8 cellular contexts compared by ENCODE assay signal in genomic region chr19:36141039-36141914, GRCh38. TPM values are rescaled to one million over a fixed set of nuclear protein-coding genes. Genes with fewer than 3 reads are reported as not detected.
DNase-seq lines count a peak whose midpoint lies in the region; ATAC-seq and TF ChIP-seq lines count a peak whose summit lies in the region.

No MANE protein-coding gene starts in this region.

- H3K9ac ChIP-seq in Karpas-422 (ENCODE audit: low read length), result peak overlapping the region; percentile 88
- no peak overlapping the region for H3K9ac ChIP-seq in fibroblast of lung (ENCODE audit: insufficient read depth, low read length)

- H3K4me3 Mint-ChIP-seq in CD14-positive monocyte, result peak overlapping the region; percentile 98 to 99
- peak overlapping the region; percentile 97 for H3K4me3 Mint-ChIP-seq in activated T-helper 1 cell treated with anti-CD3 and anti-CD28 coated beads, Interleukin-12 subunit alpha, Interleukin-12 subunit beta, Interleukin-2, Interleukin-4 antibody, amounts not matched to agents 30 ng/mL and 10 ng/mL and 1 ng/mL, durations not matched to agents 14 hours and 24 hours and 36 hours
- H3K4me3 Mint-ChIP-seq in naive B cell, result peak overlapping the region; percentile 89 to 99 (median 96)

- H3K4me1 Mint-ChIP-seq in CD14-positive monocyte, result peaks cover 26% of the 10 kb centered on the region
- H3K4me1 Mint-ChIP-seq in activated T-helper 1 cell treated with anti-CD3 and anti-CD28 coated beads, Interleukin-12 subunit alpha, Interleukin-12 subunit beta, Interleukin-2, Interleukin-4 antibody, amounts not matched to agents 30 ng/mL and 10 ng/mL and 1 ng/mL, durations not matched to agents 14 hours and 24 hours and 36 hours (ENCODE audit: low read depth), result peaks cover 20% of the 10 kb centered on the region
- peaks cover 10 to 18% (median 15%) of the 10 kb centered on the region in 3 donors for H3K4me1 Mint-ChIP-seq in naive B cell

- peaks cover 0 to 5% (median 3%) of the 10 kb centered on the region in 3 donors for H3K27me3 Mint-ChIP-seq in CD14-positive monocyte (ENCODE audit: low read depth in 3 of 3)
- H3K27me3 Mint-ChIP-seq in activated T-helper 1 cell treated with anti-CD3 and anti-CD28 coated beads, Interleukin-12 subunit alpha, Interleukin-12 subunit beta, Interleukin-2, Interleukin-4 antibody, amounts not matched to agents 30 ng/mL and 10 ng/mL and 1 ng/mL, durations not matched to agents 14 hours and 24 hours and 36 hours (ENCODE audit: insufficient read depth), result no peaks in the 10 kb centered on the region
- H3K27me3 Mint-ChIP-seq in naive B cell, result no peaks in the 10 kb centered on the region

- H3K27ac Mint-ChIP-seq in CD14-positive monocyte, result peak overlapping the region; percentile 85 to 98 (median 93)
- peak overlapping the region; percentile 99 for H3K27ac Mint-ChIP-seq in activated T-helper 1 cell treated with anti-CD3 and anti-CD28 coated beads, Interleukin-12 subunit alpha, Interleukin-12 subunit beta, Interleukin-2, Interleukin-4 antibody, amounts not matched to agents 30 ng/mL and 10 ng/mL and 1 ng/mL, durations not matched to agents 14 hours and 24 hours and 36 hours
- peak overlapping the region; percentile 85 to 96 (median 92) for H3K27ac Mint-ChIP-seq in naive B cell

- intact Hi-C loops in CD14-positive monocyte (cut with micrococcal nuclease), result loop anchor here in 1 of 2 donors (2.0 to 10.0 kb wide), 3 partner anchors 14 to 396 kb away; partner anchors contain the start of genes IGFLR1, LIN37, POLR2I and PSENEN
- intact Hi-C loops in activated T-helper 1 cell treated with anti-CD3 and anti-CD28 coated beads, Interleukin-12 subunit alpha, Interleukin-12 subunit beta, Interleukin-2, Interleukin-4 antibody, amounts not matched to agents 30 ng/mL and 10 ng/mL and 1 ng/mL, durations not matched to agents 14 hours and 24 hours and 36 hours (cut with micrococcal nuclease), result loop anchor here (1.0 kb wide), 5 partner anchors 9 to 87 kb away; partner anchors contain the start of genes TBCB, THAP8, WDR62 and ZNF565

- peak; percentile 65 to 71 for ATAC-seq in naive B cell (ENCODE audit: low read depth in 2 of 2)

- peaks cover 41 to 43% of the 10 kb centered on the region in 2 donors for H3K36me3 Mint-ChIP-seq in CD14-positive monocyte
- peaks cover 25% of the 10 kb centered on the region for H3K36me3 Mint-ChIP-seq in activated T-helper 1 cell treated with anti-CD3 and anti-CD28 coated beads, Interleukin-12 subunit alpha, Interleukin-12 subunit beta, Interleukin-2, Interleukin-4 antibody, amounts not matched to agents 30 ng/mL and 10 ng/mL and 1 ng/mL, durations not matched to agents 14 hours and 24 hours and 36 hours (ENCODE audit: low read depth)
- peaks cover 8 to 21% of the 10 kb centered on the region in 2 donors for H3K36me3 Mint-ChIP-seq in naive B cell

- no peaks in the 10 kb centered on the region for H3K9me2 ChIP-seq in Karpas-422 (replicated peaks; ENCODE audit: insufficient read depth, low read length)

- H3K4me3 ChIP-seq in Karpas-422 (ENCODE audit: low read length), result peak overlapping the region; percentile 95
- H3K4me3 ChIP-seq in fibroblast of lung (replicated peaks in 1 of 4; ENCODE audit: control extremely low read depth in 1 of 4, insufficient read depth in 1 of 4, low read depth in 3 of 4, low read length in 4 of 4), result peak overlapping the region; percentile 89 to 100 (median 97)

- H3K36me3 ChIP-seq in Karpas-422 (ENCODE audit: insufficient read depth, low read length) (peaks cover 13% of the 10 kb centered on the region; the same call in 1 of the 2 replicates), fibroblast of lung (ENCODE audit: control insufficient read depth, insufficient read depth, low read length) (peaks cover 27% of the 10 kb centered on the region)

- peak overlapping the region; percentile 100 for H3K4me2 ChIP-seq in Karpas-422 (ENCODE audit: low read depth, low read length, poor library complexity, severe bottlenecking)
- peak overlapping the region; percentile 69 for H3K4me2 ChIP-seq in fibroblast of lung (ENCODE audit: extremely low read depth, insufficient read depth, low read length)

- no peak overlapping the region for H3K27ac ChIP-seq in Karpas-422 (ENCODE audit: low read length)
- no peak overlapping the region for H3K27ac ChIP-seq in fibroblast of lung (ENCODE audit: insufficient read depth, low read length)

- H3K9me3 ChIP-seq in Karpas-422 (ENCODE audit: low read length) (no peaks in the 10 kb centered on the region), fibroblast of lung (ENCODE audit: control insufficient read depth, insufficient read depth, low read depth, low read length) (no peaks in the 10 kb centered on the region)

- DNase-seq in CD14-positive monocyte (ENCODE audit: low spot score), result peak; percentile 85
- DNase-seq in GM20000 (ENCODE audit: low spot score), result peak; percentile 96
- peak; percentile 94 for DNase-seq in Karpas-422
- DNase-seq in RKO (ENCODE audit: low spot score), result peak; percentile 75
- peak; percentile 85 for DNase-seq in activated T-helper 1 cell treated with anti-CD3 and anti-CD28 coated beads, Interleukin-12 subunit alpha, Interleukin-12 subunit beta, Interleukin-2, Interleukin-4 antibody, amounts not matched to agents 30 ng/mL and 10 ng/mL and 1 ng/mL, durations not matched to agents 14 hours and 24 hours and 36 hours (ENCODE audit: low spot score)
- peak; percentile 71 to 80 for DNase-seq in fibroblast of lung (ENCODE audit: low read depth in 2 of 2)
- peak; percentile 85 for DNase-seq in naive B cell
- DNase-seq in stimulated activated CD8-positive, alpha-beta memory T cell treated with anti-CD3 and anti-CD28 coated beads, Interleukin-7, amount 100 ng/mL, for 4 hours (ENCODE audit: low read depth in 2 of 2), result peak; percentile 79 to 89

- peaks cover 0 to 4% (median 0%) of the 10 kb centered on the region in 7 donors for H3K9me3 Mint-ChIP-seq in CD14-positive monocyte
- no peaks in the 10 kb centered on the region for H3K9me3 Mint-ChIP-seq in activated T-helper 1 cell treated with anti-CD3 and anti-CD28 coated beads, Interleukin-12 subunit alpha, Interleukin-12 subunit beta, Interleukin-2, Interleukin-4 antibody, amounts not matched to agents 30 ng/mL and 10 ng/mL and 1 ng/mL, durations not matched to agents 14 hours and 24 hours and 36 hours
- peaks cover 0 to 5% (median 0%) of the 10 kb centered on the region in 7 donors for H3K9me3 Mint-ChIP-seq in naive B cell

- H3K27me3 ChIP-seq in Karpas-422 (ENCODE audit: low read length), result no peaks in the 10 kb centered on the region
- H3K27me3 ChIP-seq in fibroblast of lung (ENCODE audit: control insufficient read depth, insufficient read depth, low read length), result no peaks in the 10 kb centered on the region

- H4K20me1 ChIP-seq in Karpas-422 (ENCODE audit: insufficient read depth, low read depth, low read length) (0 out of 2 replicates have a peak, but pooled peaks cover 3% of the 10 kb centered on the region), fibroblast of lung (ENCODE audit: control insufficient read depth, extremely low read depth, insufficient read depth, low read length) (no peaks in the 10 kb centered on the region)

- H3K79me2 ChIP-seq in Karpas-422 (ENCODE audit: low read length), result peaks cover 19% of the 10 kb centered on the region
- peaks cover 29% of the 10 kb centered on the region for H3K79me2 ChIP-seq in fibroblast of lung (ENCODE audit: control insufficient read depth, insufficient read depth, low read length)

- TF ChIP-seq CTCF in CD14-positive monocyte (IDR thresholded peaks at IDR 0.05) (no peak), GM20000 (IDR thresholded peaks at IDR 0.05; ENCODE audit: extremely low read depth, missing control alignments) (no peak), fibroblast of lung (conservative IDR thresholded peaks at IDR 0.05 in 1 of 2, IDR thresholded peaks at IDR 0.05 in 1 of 2; ENCODE audit: low read depth in 1 of 2, low read length in 2 of 2) (no peak)

- H2AFZ ChIP-seq in Karpas-422 (ENCODE audit: low read length) (no peak overlapping the region), fibroblast of lung (ENCODE audit: low read length) (no peak overlapping the region)

- H3K4me1 ChIP-seq in Karpas-422 (ENCODE audit: low read length) (peaks cover 14% of the 10 kb centered on the region), fibroblast of lung (ENCODE audit: control insufficient read depth, extremely low read depth, insufficient read depth, low read length) (peaks cover 9% of the 10 kb centered on the region)

RNA-seq across cellular contexts. Expression of gene CAPNS1, which starts 1.4 kb away (rescaled TPM):
- polyA plus RNA-seq in CD14-positive monocyte (100 to 1,000 TPM; 239 to 282 TPM), fibroblast of lung (1,189 and 1,351 TPM in 2 replicates), naive B cell (ENCODE audit: low read depth in 6 of 6) (100 to 1,000 TPM in 5 of 6 donors, 10 to 100 TPM in 1; 93.5 to 156 (median 111) TPM)
- 121 and 180 TPM in 2 replicates for total RNA-seq in Karpas-422 (2014; rRNA removed; shearing (Covaris generic); ENCODE audit: low replicate concordance)
- 326 and 335 TPM in 2 replicates for total RNA-seq in activated T-helper 1 cell treated with anti-CD3 and anti-CD28 coated beads, Interleukin-12 subunit alpha, Interleukin-12 subunit beta, Interleukin-2, Interleukin-4 antibody, amounts not matched to agents 30 ng/mL and 10 ng/mL and 1 ng/mL, durations not matched to agents 14 hours and 24 hours and 36 hours
- total RNA-seq in fibroblast of lung, result 263 and 466 TPM in 2 replicates
- 1,467 and 1,660 TPM in 2 replicates for polyA plus RNA-seq in fibroblast of lung (2012)
- 2,032 and 2,619 TPM in 2 replicates for polyA minus RNA-seq in fibroblast of lung (ENCODE audit: low replicate concordance)

RNA-seq across cellular contexts. Expression of gene COX7A1, which starts 11.0 kb away (rescaled TPM):
- polyA plus RNA-seq in CD14-positive monocyte, result not detected
- total RNA-seq in Karpas-422 (2014; rRNA removed; shearing (Covaris generic); ENCODE audit: low replicate concordance), result not detected in 2 replicates
- total RNA-seq in activated T-helper 1 cell treated with anti-CD3 and anti-CD28 coated beads, Interleukin-12 subunit alpha, Interleukin-12 subunit beta, Interleukin-2, Interleukin-4 antibody, amounts not matched to agents 30 ng/mL and 10 ng/mL and 1 ng/mL, durations not matched to agents 14 hours and 24 hours and 36 hours, result not detected in 2 replicates
- total RNA-seq in fibroblast of lung, result 30.0 and 77.9 TPM in 2 replicates
- 17.8 and 42.5 TPM in 2 replicates for polyA plus RNA-seq in fibroblast of lung
- polyA plus RNA-seq in fibroblast of lung (2012), result 95.1 and 195 TPM in 2 replicates
- 39.9 and 46.1 TPM in 2 replicates for polyA minus RNA-seq in fibroblast of lung (ENCODE audit: low replicate concordance)
- not detected for polyA plus RNA-seq in naive B cell (ENCODE audit: low read depth in 6 of 6)

RNA-seq across cellular contexts. Expression of gene TBCB, which starts 26.0 kb away (rescaled TPM):
- polyA plus RNA-seq in CD14-positive monocyte (100 to 1,000 TPM; 178 to 233 TPM), fibroblast of lung (194 and 217 TPM in 2 replicates), naive B cell (ENCODE audit: low read depth in 6 of 6) (100 to 1,000 TPM; 142 to 230 (median 163) TPM)
- 200 and 242 TPM in 2 replicates for total RNA-seq in Karpas-422 (2014; rRNA removed; shearing (Covaris generic); ENCODE audit: low replicate concordance)
- 127 and 143 TPM in 2 replicates for total RNA-seq in activated T-helper 1 cell treated with anti-CD3 and anti-CD28 coated beads, Interleukin-12 subunit alpha, Interleukin-12 subunit beta, Interleukin-2, Interleukin-4 antibody, amounts not matched to agents 30 ng/mL and 10 ng/mL and 1 ng/mL, durations not matched to agents 14 hours and 24 hours and 36 hours
- total RNA-seq in fibroblast of lung, result 173 and 249 TPM in 2 replicates
- 315 and 356 TPM in 2 replicates for polyA plus RNA-seq in fibroblast of lung (2012)
- 271 and 408 TPM in 2 replicates for polyA minus RNA-seq in fibroblast of lung (ENCODE audit: low replicate concordance)

RNA-seq across cellular contexts. Expression of gene POLR2I, which starts 26.6 kb away (rescaled TPM):
- 10 to 100 TPM; 57.9 to 73.9 TPM for polyA plus RNA-seq in CD14-positive monocyte
- total RNA-seq in Karpas-422 (2014; rRNA removed; shearing (Covaris generic); ENCODE audit: low replicate concordance), result 175 and 322 TPM in 2 replicates
- total RNA-seq in activated T-helper 1 cell treated with anti-CD3 and anti-CD28 coated beads, Interleukin-12 subunit alpha, Interleukin-12 subunit beta, Interleukin-2, Interleukin-4 antibody, amounts not matched to agents 30 ng/mL and 10 ng/mL and 1 ng/mL, durations not matched to agents 14 hours and 24 hours and 36 hours, result 76.3 and 92.4 TPM in 2 replicates
- total RNA-seq in fibroblast of lung, result 96.8 and 97.6 TPM in 2 replicates
- 36.1 and 58.4 TPM in 2 replicates for polyA plus RNA-seq in fibroblast of lung
- 119 and 175 TPM in 2 replicates for polyA plus RNA-seq in fibroblast of lung (2012)
- 122 and 170 TPM in 2 replicates for polyA minus RNA-seq in fibroblast of lung (ENCODE audit: low replicate concordance)
- 100 to 1,000 TPM; 112 to 139 (median 126) TPM for polyA plus RNA-seq in naive B cell (ENCODE audit: low read depth in 6 of 6)

RNA-seq across cellular contexts. Expression of gene OVOL3, which starts 30.3 kb away (rescaled TPM):
- polyA plus RNA-seq in CD14-positive monocyte, result not detected
- 1.6 and 3.1 TPM in 2 replicates for total RNA-seq in Karpas-422 (2014; rRNA removed; shearing (Covaris generic); ENCODE audit: low replicate concordance)
- total RNA-seq in activated T-helper 1 cell treated with anti-CD3 and anti-CD28 coated beads, Interleukin-12 subunit alpha, Interleukin-12 subunit beta, Interleukin-2, Interleukin-4 antibody, amounts not matched to agents 30 ng/mL and 10 ng/mL and 1 ng/mL, durations not matched to agents 14 hours and 24 hours and 36 hours, result not detected in 2 replicates
- not detected in 2 replicates for total RNA-seq in fibroblast of lung
- polyA plus RNA-seq in fibroblast of lung, result not detected in 2 replicates
- polyA plus RNA-seq in fibroblast of lung (2012), result not detected in 2 replicates
- polyA minus RNA-seq in fibroblast of lung (ENCODE audit: low replicate concordance), result not detected in 2 replicates
- not detected for polyA plus RNA-seq in naive B cell (ENCODE audit: low read depth in 6 of 6)

Comparison
In these comparisons a context has a peak if more than half of its experiments do, and no peak if none do; other contexts are left out.
1. RNA of gene COX7A1, which starts 11.0 kb away (total RNA-seq): 30.0 to 77.9 TPM in fibroblast of lung; not detected in Karpas-422 and not detected in activated T-helper 1 cell treated with anti-CD3 and anti-CD28 coated beads, Interleukin-12 subunit alpha, Interleukin-12 subunit beta, Interleukin-2, Interleukin-4 antibody, amounts not matched to agents 30 ng/mL and 10 ng/mL and 1 ng/mL, durations not matched to agents 14 hours and 24 hours and 36 hours; every median in the first group is over 10 times any median in the second.
2. Peak in every context shown above with its lines, with median percentiles within 50 percentile points of each other: DNase-seq, H3K27ac Mint-ChIP-seq and H3K4me3 Mint-ChIP-seq.